Comparison of ENCODE assay signal across 1 cellular context in genomic region chrX:103063918-103064434, GRCh38.
TF ChIP-seq lines count a peak whose summit lies in the region.

Gene BEX1, minus strand, starts transcription at chrX:103064171. Its CDS starts 897 bp downstream, at chrX:103063274.

TF ChIP-seq in HEK293, 187 proteins besides CTCF, POLR2A, EP300 and RAD21 (continued from another document and continues in another):
- TF ChIP-seq, protein P1, sequence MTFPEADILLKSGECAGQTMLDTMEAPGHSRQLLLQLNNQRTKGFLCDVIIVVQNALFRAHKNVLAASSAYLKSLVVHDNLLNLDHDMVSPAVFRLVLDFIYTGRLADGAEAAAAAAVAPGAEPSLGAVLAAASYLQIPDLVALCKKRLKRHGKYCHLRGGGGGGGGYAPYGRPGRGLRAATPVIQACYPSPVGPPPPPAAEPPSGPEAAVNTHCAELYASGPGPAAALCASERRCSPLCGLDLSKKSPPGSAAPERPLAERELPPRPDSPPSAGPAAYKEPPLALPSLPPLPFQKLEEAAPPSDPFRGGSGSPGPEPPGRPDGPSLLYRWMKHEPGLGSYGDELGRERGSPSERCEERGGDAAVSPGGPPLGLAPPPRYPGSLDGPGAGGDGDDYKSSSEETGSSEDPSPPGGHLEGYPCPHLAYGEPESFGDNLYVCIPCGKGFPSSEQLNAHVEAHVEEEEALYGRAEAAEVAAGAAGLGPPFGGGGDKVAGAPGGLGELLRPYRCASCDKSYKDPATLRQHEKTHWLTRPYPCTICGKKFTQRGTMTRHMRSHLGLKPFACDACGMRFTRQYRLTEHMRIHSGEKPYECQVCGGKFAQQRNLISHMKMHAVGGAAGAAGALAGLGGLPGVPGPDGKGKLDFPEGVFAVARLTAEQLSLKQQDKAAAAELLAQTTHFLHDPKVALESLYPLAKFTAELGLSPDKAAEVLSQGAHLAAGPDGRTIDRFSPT (tag by site-specific recombination; IDR thresholded peaks at IDR 0.05) = peak; percentile 82
- TF ChIP-seq HOXC10 (CRISPR knock-in tag; IDR thresholded peaks at IDR 0.05) (no peak), ZNF544 (tag by site-specific recombination; IDR thresholded peaks at IDR 0.05) (no peak), ZNF623 (tag by site-specific recombination; IDR thresholded peaks at IDR 0.05) (no peak), SP7 (tag by site-specific recombination; IDR thresholded peaks at IDR 0.05) (0 out of 2 replicates have a peak, but pooled peaks have one; percentile 29), ZBTB44 (tag by site-specific recombination; IDR thresholded peaks at IDR 0.05) (no peak), ZNF157 (tag by site-specific recombination; IDR thresholded peaks at IDR 0.05) (no peak), ZNF660 (tag by site-specific recombination; IDR thresholded peaks at IDR 0.05) (0 out of 2 replicates have a peak, but pooled peaks have one; percentile 14), PRDM10 (tag by site-specific recombination; IDR thresholded peaks at IDR 0.05) (peak; percentile 88), PRDM1 (tag by site-specific recombination; IDR thresholded peaks at IDR 0.05) (no peak), ZBTB7A (tag by site-specific recombination; IDR thresholded peaks at IDR 0.05; ENCODE audit: low read depth) (no peak), IKZF3 (tag by site-specific recombination; IDR thresholded peaks at IDR 0.05) (no peak), ZNF791 (tag by site-specific recombination; IDR thresholded peaks at IDR 0.05) (no peak), ZNF416 (tag by site-specific recombination; IDR thresholded peaks at IDR 0.05) (no peak), ZBTB10 (tag by site-specific recombination; IDR thresholded peaks at IDR 0.05) (peak; percentile 67), ZNF311 (tag by site-specific recombination; IDR thresholded peaks at IDR 0.05; ENCODE audit: borderline replicate concordance) (no peak), TRIM28 (IDR thresholded peaks at IDR 0.05; ENCODE audit: borderline replicate concordance, low read length) (no peak), ZBTB48 (tag by site-specific recombination; IDR thresholded peaks at IDR 0.05) (no peak), ZNF354C (tag by site-specific recombination; IDR thresholded peaks at IDR 0.05; ENCODE audit: borderline replicate concordance, low read depth) (no peak), ZEB2 (tag by site-specific recombination; IDR thresholded peaks at IDR 0.05) (0 out of 2 replicates have a peak, but pooled peaks have one; percentile 21), ZNF221 (tag by site-specific recombination; IDR thresholded peaks at IDR 0.05; ENCODE audit: borderline replicate concordance) (no peak), ZIC2 (tag by site-specific recombination; IDR thresholded peaks at IDR 0.05) (peak; percentile 72), ZNF426 (tag by site-specific recombination; IDR thresholded peaks at IDR 0.05) (no peak), YY2 (tag by site-specific recombination; IDR thresholded peaks at IDR 0.05) (no peak), BCL11A (tag by site-specific recombination; IDR thresholded peaks at IDR 0.05; ENCODE audit: low read depth) (no peak), ZNF202 (tag by site-specific recombination; IDR thresholded peaks at IDR 0.05; ENCODE audit: borderline replicate concordance) (no peak), ZNF366 (tag by site-specific recombination; conservative IDR thresholded peaks at IDR 0.05) (0 out of 2 replicates have a peak, but pooled peaks have one; percentile 31), ZNF629 (tag by site-specific recombination; IDR thresholded peaks at IDR 0.05) (peak; percentile 90), ZNF501 (tag by site-specific recombination; IDR thresholded peaks at IDR 0.05) (peak; percentile 49; the same call in 1 of the 2 replicates), GLIS2 (tag by site-specific recombination; IDR thresholded peaks at IDR 0.05) (peak; percentile 71), ZNF585B (tag by site-specific recombination; IDR thresholded peaks at IDR 0.05) (no peak), RBAK (tag by site-specific recombination; IDR thresholded peaks at IDR 0.05) (no peak), ZBTB11 (tag by site-specific recombination; conservative IDR thresholded peaks at IDR 0.05; ENCODE audit: low read depth) (peak; percentile 39; the same call in 1 of the 2 replicates), ZNF37A (tag by site-specific recombination; IDR thresholded peaks at IDR 0.05) (no peak), ZNF121 (tag by site-specific recombination; IDR thresholded peaks at IDR 0.05) (no peak), PATZ1 (tag by site-specific recombination; IDR thresholded peaks at IDR 0.05) (peak; percentile 81)
- TF ChIP-seq, protein P2, sequence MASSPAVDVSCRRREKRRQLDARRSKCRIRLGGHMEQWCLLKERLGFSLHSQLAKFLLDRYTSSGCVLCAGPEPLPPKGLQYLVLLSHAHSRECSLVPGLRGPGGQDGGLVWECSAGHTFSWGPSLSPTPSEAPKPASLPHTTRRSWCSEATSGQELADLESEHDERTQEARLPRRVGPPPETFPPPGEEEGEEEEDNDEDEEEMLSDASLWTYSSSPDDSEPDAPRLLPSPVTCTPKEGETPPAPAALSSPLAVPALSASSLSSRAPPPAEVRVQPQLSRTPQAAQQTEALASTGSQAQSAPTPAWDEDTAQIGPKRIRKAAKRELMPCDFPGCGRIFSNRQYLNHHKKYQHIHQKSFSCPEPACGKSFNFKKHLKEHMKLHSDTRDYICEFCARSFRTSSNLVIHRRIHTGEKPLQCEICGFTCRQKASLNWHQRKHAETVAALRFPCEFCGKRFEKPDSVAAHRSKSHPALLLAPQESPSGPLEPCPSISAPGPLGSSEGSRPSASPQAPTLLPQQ (tag by site-specific recombination; IDR thresholded peaks at IDR 0.05) = peak; percentile 82
- TF ChIP-seq, protein P3, sequence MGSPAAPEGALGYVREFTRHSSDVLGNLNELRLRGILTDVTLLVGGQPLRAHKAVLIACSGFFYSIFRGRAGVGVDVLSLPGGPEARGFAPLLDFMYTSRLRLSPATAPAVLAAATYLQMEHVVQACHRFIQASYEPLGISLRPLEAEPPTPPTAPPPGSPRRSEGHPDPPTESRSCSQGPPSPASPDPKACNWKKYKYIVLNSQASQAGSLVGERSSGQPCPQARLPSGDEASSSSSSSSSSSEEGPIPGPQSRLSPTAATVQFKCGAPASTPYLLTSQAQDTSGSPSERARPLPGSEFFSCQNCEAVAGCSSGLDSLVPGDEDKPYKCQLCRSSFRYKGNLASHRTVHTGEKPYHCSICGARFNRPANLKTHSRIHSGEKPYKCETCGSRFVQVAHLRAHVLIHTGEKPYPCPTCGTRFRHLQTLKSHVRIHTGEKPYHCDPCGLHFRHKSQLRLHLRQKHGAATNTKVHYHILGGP (tag by site-specific recombination; IDR thresholded peaks at IDR 0.05) = no peak
- TF ChIP-seq, protein P4, sequence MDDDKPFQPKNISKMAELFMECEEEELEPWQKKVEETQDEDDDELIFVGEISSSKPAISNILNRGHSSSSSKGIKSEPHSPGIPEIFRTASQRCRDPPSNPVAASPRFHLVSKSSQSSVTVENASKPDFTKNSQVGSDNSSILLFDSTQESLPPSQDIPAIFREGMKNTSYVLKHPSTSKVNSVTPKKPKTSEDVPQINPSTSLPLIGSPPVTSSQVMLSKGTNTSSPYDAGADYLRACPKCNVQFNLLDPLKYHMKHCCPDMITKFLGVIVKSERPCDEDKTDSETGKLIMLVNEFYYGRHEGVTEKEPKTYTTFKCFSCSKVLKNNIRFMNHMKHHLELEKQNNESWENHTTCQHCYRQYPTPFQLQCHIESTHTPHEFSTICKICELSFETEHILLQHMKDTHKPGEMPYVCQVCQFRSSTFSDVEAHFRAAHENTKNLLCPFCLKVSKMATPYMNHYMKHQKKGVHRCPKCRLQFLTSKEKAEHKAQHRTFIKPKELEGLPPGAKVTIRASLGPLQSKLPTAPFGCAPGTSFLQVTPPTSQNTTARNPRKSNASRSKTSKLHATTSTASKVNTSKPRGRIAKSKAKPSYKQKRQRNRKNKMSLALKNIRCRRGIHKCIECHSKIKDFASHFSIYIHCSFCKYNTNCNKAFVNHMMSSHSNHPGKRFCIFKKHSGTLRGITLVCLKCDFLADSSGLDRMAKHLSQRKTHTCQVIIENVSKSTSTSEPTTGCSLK (tag by site-specific recombination; IDR thresholded peaks at IDR 0.05) = no peak
